Comparison of ENCODE assay signal across 8 cellular contexts in the genomic region with DNA sequence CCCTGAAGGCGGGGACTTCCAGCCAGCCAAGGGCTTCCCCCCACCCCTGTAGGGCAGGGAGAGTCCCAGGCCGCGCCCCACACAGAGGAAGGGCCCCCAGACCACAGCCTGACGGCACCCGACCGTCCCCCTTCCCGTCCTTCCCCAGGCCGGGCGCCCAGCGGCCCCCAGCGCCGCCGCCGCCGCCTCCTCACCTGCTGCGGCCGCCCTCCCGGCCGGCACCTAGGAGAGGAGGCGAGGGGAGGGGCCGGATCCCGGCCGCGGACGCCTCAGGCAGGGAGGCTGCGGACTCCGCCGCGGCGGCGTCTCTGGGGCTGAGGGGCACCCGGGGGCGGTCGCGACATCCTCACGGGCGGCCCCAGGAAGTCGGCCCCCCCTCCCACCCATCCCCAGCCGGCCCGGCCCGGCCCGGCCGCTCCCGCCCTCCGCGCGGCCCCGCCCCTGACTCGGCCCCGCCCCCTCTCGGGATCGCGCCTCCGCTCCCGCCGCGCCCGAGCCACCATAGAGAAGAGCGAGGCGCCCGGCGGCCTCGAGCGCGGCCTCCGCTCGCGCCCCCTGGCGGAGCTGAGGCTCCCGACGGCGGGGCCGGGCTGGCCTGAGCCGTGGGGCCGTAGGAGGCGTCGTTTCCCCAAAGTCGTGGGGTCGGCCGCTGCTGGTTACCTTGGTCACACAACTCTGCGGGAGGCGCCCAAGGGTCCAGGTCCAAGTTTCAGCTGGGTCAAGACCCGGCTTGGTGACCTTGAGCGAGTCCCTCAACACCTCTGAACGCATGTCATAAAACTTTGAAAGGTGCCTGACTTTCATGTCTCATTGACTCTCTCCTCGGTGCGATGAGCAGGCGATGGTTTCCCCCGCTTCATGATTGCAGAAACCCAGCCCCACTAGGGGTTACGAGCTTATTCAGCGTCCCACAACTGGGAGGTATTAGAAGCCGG. TPM values are rescaled to one million over a fixed set of nuclear protein-coding genes. Genes with fewer than 3 reads are reported as not detected.
A peak's percentile ranks its signal among the peaks of the same experiment; 100 is the strongest.
DNase-seq lines count a peak whose midpoint lies in the region; ATAC-seq and TF ChIP-seq lines count a peak whose summit lies in the region.

No MANE protein-coding gene starts in this region.

- ATAC-seq in GM19463 (IDR thresholded peaks at IDR 0.05; ENCODE audit: unreplicated experiment): peak; percentile 69

- H3K27ac Mint-ChIP-seq in endothelial cell (ENCODE audit: unreplicated experiment): peak overlapping the region; percentile 88

- peaks cover 16% of the 10 kb centered on the region for H3K4me1 Mint-ChIP-seq in endothelial cell (ENCODE audit: unreplicated experiment)

- H3K27me3 Mint-ChIP-seq in endothelial cell (ENCODE audit: unreplicated experiment): peaks cover 3% of the 10 kb centered on the region

- H3K4me3 Mint-ChIP-seq in endothelial cell (ENCODE audit: unreplicated experiment): peak overlapping the region; percentile 92

- peak; percentile 89 for TF ChIP-seq CTCF in endothelial cell (IDR thresholded peaks at IDR 0.05; ENCODE audit: unreplicated experiment)

- peak; percentile 87 for DNase-seq in COR-L47 (lab: John Stamatoyannopoulos, UW)
- DNase-seq in HK-2 (ENCODE audit: unreplicated experiment): peak; percentile 89
- DNase-seq in NOMO-1 treated with DMSO at 0.1 percent for 48 hours (lab: John Stamatoyannopoulos, UW; ENCODE audit: unreplicated experiment): peak; percentile 83
- DNase-seq in activated CD8-positive, alpha-beta memory T cell treated with anti-CD3 and anti-CD28 coated beads, Interleukin-2, amount 50 U/mL, for 4 hours: peak; percentile 91
- peak; percentile 93 for DNase-seq in endothelial cell (ENCODE audit: low spot score)
- DNase-seq in midbrain (lab: John Stamatoyannopoulos, UW): peak; percentile 89
- peak; percentile 85 to 92 for DNase-seq in stimulated activated CD8-positive, alpha-beta memory T cell treated with anti-CD3 and anti-CD28 coated beads, Interleukin-2, amount 100 ng/mL, for 48 hours (ENCODE audit: low read depth in 2 of 2)

- no peaks in the 10 kb centered on the region for H3K36me3 Mint-ChIP-seq in endothelial cell (ENCODE audit: low read depth, unreplicated experiment)

- H3K9me3 Mint-ChIP-seq in endothelial cell (ENCODE audit: unreplicated experiment): no peaks in the 10 kb centered on the region

RNA-seq across cellular contexts. Expression of a gene that starts 25.7 kb away (rescaled TPM):
- total RNA-seq in endothelial cell (ENCODE audit: unreplicated experiment): 20.6 TPM

RNA-seq across cellular contexts. Expression of a gene that starts 30.5 kb away (rescaled TPM):
- total RNA-seq in endothelial cell (ENCODE audit: unreplicated experiment): 16.3 TPM

RNA-seq across cellular contexts. Expression of a gene that starts 32.2 kb away (rescaled TPM):
- not detected for total RNA-seq in endothelial cell (ENCODE audit: unreplicated experiment)

RNA-seq across cellular contexts. Expression of a gene that starts 52.9 kb away (rescaled TPM):
- total RNA-seq in endothelial cell (ENCODE audit: unreplicated experiment): 16.7 TPM

RNA-seq across cellular contexts. Expression of a gene that starts 58.4 kb away (rescaled TPM):
- 1.9 TPM for total RNA-seq in endothelial cell (ENCODE audit: unreplicated experiment)

Comparison
In these comparisons a context has a peak if more than half of its experiments do, and no peak if none do; other contexts are left out.
1. Peak in every context shown above with its lines: DNase-seq and ATAC-seq.